Comparison of ENCODE assay signal across 35 cellular contexts in genomic region chr5:130580264-130580663, GRCh38.
"Had no signal": no experiment of that assay in that cellular context is flagged by ENCODE, and none has a peak within 500 bp of the region (broad histone marks: within the 10 kb centered on the region; RNA-seq: fewer than 3 reads in every experiment).

No MANE protein-coding gene starts in this region.

- DNase-seq: Kasumi-1, MG63, MM.1S, MV-4-11, NCI-H1048, NCI-H1092, NCI-H1092 treated with DMSO at 0.1 percent for 48 hours, NCI-H1105, NCI-H1105 treated with DMSO at 0.1 percent for 48 hours, NCI-H1417, NCI-H1417 treated with DMSO at 0.1 percent for 48 hours, NCI-H1436, NCI-H1436 treated with DMSO at 0.1 percent for 48 hours, NCI-H146, NCI-H1694, NCI-H1694 treated with DMSO at 0.1 percent for 48 hours, NCI-H187, NCI-H187 treated with DMSO at 0.1 percent for 48 hours, NCI-H1930, NCI-H2029, NCI-H2029 treated with DMSO at 0.1 percent for 48 hours, NCI-H2081, NCI-H2081 treated with DMSO at 0.1 percent for 48 hours, NCI-H2107, NCI-H2171, NCI-H2171 treated with DMSO at 0.1 percent for 48 hours, NCI-H2227 treated with DMSO at 0.1 percent for 48 hours, NCI-H226, NCI-H345, NCI-H446, NCI-H446 treated with DMSO at 0.1 percent for 48 hours, NCI-H510A, NCI-H510A treated with DMSO at 0.1 percent for 48 hours, NCI-H524 had no signal

- H3K9ac ChIP-seq: KMS-11 had no signal

- H3K36me3 ChIP-seq: MG63 had no signal

- H3K27ac ChIP-seq: KMS-11 had no signal

- H3K4me3 ChIP-seq: MG63 had no signal

- H3K9me3 ChIP-seq: MG63 had no signal

- H3K4me2 ChIP-seq: KMS-11 had no signal
